Comparison of ENCODE assay signal across 18 cellular contexts in genomic region chr14:52000019-52000582, GRCh38. TPM values are rescaled to one million over a fixed set of nuclear protein-coding genes. Genes with fewer than 3 reads are reported as not detected.
A peak's percentile ranks its signal among the peaks of the same experiment; 100 is the strongest.
DNase-seq lines count a peak whose midpoint lies in the region; ATAC-seq, FAIRE-seq and TF ChIP-seq lines count a peak whose summit lies in the region.
"Had no signal": no experiment of that assay in that cellular context is flagged by ENCODE, and none has a peak within 500 bp of the region (broad histone marks: within the 10 kb centered on the region; RNA-seq: fewer than 3 reads in every experiment).

No MANE protein-coding gene starts in this region.

- H3K36me3 ChIP-seq in ACC112 (ENCODE audit: insufficient read depth, low read length) (peaks cover 64% of the 10 kb centered on the region), GM23248 (ENCODE audit: low read depth) (peaks cover 48% of the 10 kb centered on the region), astrocyte (ENCODE audit: insufficient read depth, low read length) (peaks cover 82% of the 10 kb centered on the region)

- H3K79me2 ChIP-seq in ACC112 (ENCODE audit: control insufficient read depth, insufficient read depth, low read length, unreplicated experiment) (peaks cover 37% of the 10 kb centered on the region), GM23248 (ENCODE audit: insufficient read depth) (peaks cover 36% of the 10 kb centered on the region), astrocyte (ENCODE audit: insufficient read depth, low read length) (peaks cover 32% of the 10 kb centered on the region)

- FAIRE-seq in astrocyte (lab: Jason Lieb, UNC) = no peak
- FAIRE-seq: GM12892 had no signal

- no peaks in the 10 kb centered on the region for H3K9me2 ChIP-seq in GM23248 (ENCODE audit: insufficient read depth)

- H3K36me3 Mint-ChIP-seq in astrocyte (ENCODE audit: low read depth, unreplicated experiment) (peaks cover 11% of the 10 kb centered on the region), nephron (ENCODE audit: low read depth) (peaks cover 63% of the 10 kb centered on the region)

- H3K4me1 ChIP-seq in ACC112 (ENCODE audit: control insufficient read depth, insufficient read depth, low read length, unreplicated experiment) (peaks cover 71% of the 10 kb centered on the region), GM23248 (ENCODE audit: insufficient read depth) (peaks cover 32% of the 10 kb centered on the region), astrocyte (ENCODE audit: insufficient read depth, low read length) (no peaks in the 10 kb centered on the region)

- no peaks in the 10 kb centered on the region for H3K4me1 Mint-ChIP-seq in astrocyte (ENCODE audit: low read depth, unreplicated experiment)
- peaks cover 17% of the 10 kb centered on the region for H3K4me1 Mint-ChIP-seq in nephron

- H3K27ac Mint-ChIP-seq in astrocyte (ENCODE audit: unreplicated experiment) = no peak overlapping the region
- peak overlapping the region in 2 of 3 experiments; percentile 19 to 57 for H3K27ac Mint-ChIP-seq in nephron

- H3K9me3 Mint-ChIP-seq in astrocyte (ENCODE audit: unreplicated experiment) (no peaks in the 10 kb centered on the region), nephron (no peaks in the 10 kb centered on the region)

- H3K27me3 ChIP-seq in ACC112 (ENCODE audit: insufficient read depth, low read length) = no peaks in the 10 kb centered on the region
- H3K27me3 ChIP-seq in GM23248 (replicated peaks; ENCODE audit: insufficient read depth) = no peaks in the 10 kb centered on the region
- no peaks in the 10 kb centered on the region for H3K27me3 ChIP-seq in astrocyte (ENCODE audit: insufficient read depth, low read length)

- H2AFZ ChIP-seq in ACC112 (ENCODE audit: low read length, unreplicated experiment) (no peak overlapping the region), GM23248 (peak overlapping the region; percentile 46), astrocyte (ENCODE audit: low read depth, low read length) (no peak overlapping the region)

- H3K4me2 ChIP-seq in GM23248 (ENCODE audit: unreplicated experiment) = peak overlapping the region; percentile 63
- no peak overlapping the region for H3K4me2 ChIP-seq in astrocyte (ENCODE audit: low read length)

- H3K27ac ChIP-seq in ACC112 (ENCODE audit: low read depth, low read length) (peak overlapping the region; percentile 98), GM23248 (peak overlapping the region; percentile 89), astrocyte (ENCODE audit: low read depth, low read length) (peak overlapping the region; percentile 13)

- no peak for TF ChIP-seq CTCF in astrocyte (IDR thresholded peaks at IDR 0.05; ENCODE audit: insufficient read depth, low read depth, low read length)
- TF ChIP-seq CTCF in nephron (IDR thresholded peaks at IDR 0.05; ENCODE audit: unreplicated experiment in 3 of 3) = no peak

- ATAC-seq in GM19397 (IDR thresholded peaks at IDR 0.05; ENCODE audit: unreplicated experiment) (no peak), GM18868 (IDR thresholded peaks at IDR 0.05; ENCODE audit: unreplicated experiment) (no peak)
- ATAC-seq: Panc1, Right ventricle myocardium inferior had no signal

- in situ Hi-C loops in GM23248 (cut with MboI) = loop anchor here (10.0 kb wide), 1 partner anchor 275 kb away; no protein-coding TSS in a partner anchor

- H3K9ac ChIP-seq in GM23248 (peak overlapping the region; percentile 60), astrocyte (ENCODE audit: low read length) (peak overlapping the region; percentile 2)

- H4K20me1 ChIP-seq in GM23248 (ENCODE audit: insufficient read depth) = no peaks in the 10 kb centered on the region
- peaks cover 12% of the 10 kb centered on the region for H4K20me1 ChIP-seq in astrocyte (ENCODE audit: insufficient read depth, low read length)

- WGBS in GM23248 (ENCODE audit: low coverage in 1 of 2, low lambda C conversion rate in 2 of 2, missing lambda C conversion rate in 2 of 2), 2 experiments = 18% methylated on average over 3 of the region's 3 CpGs

- DNase-seq in GM23248 = peak; percentile 73
- no peak for DNase-seq in astrocyte (ENCODE audit: low read depth)
- no peak for DNase-seq in stimulated activated naive CD4-positive, alpha-beta T cell treated with Interleukin-2 at 50 U/mL for 16 hours (lab: John Stamatoyannopoulos, UW)
- DNase-seq in GDM1 (lab: John Stamatoyannopoulos, UW) = no peak
- DNase-seq: AML-193, DMS53, H7, Kasumi-1, NCI-H187 treated with DMSO at 0.1 percent for 48 hours, NCI-H446 treated with DMSO at 0.1 percent for 48 hours, NCI-H82 had no signal

- no peak overlapping the region for H3K4me3 Mint-ChIP-seq in astrocyte (ENCODE audit: unreplicated experiment)
- H3K4me3 Mint-ChIP-seq in nephron = no peak overlapping the region

- peaks cover 66% of the 10 kb centered on the region for H3F3A ChIP-seq in GM23248 (ENCODE audit: insufficient read depth)

- H3K9me3 ChIP-seq in GM23248 (ENCODE audit: low read depth) (no peaks in the 10 kb centered on the region), astrocyte (ENCODE audit: insufficient read depth, low read depth, low read length) (no peaks in the 10 kb centered on the region)

- no peak overlapping the region for H3K4me3 ChIP-seq in ACC112 (ENCODE audit: low read depth, low read length)
- no peak overlapping the region for H3K4me3 ChIP-seq in GM23248
- no peak overlapping the region for H3K4me3 ChIP-seq in astrocyte (ENCODE audit: insufficient read depth, low read depth, low read length)

- H3K27me3 Mint-ChIP-seq in astrocyte (ENCODE audit: low read depth, unreplicated experiment) (no peaks in the 10 kb centered on the region), nephron (ENCODE audit: low read depth) (no peaks in the 10 kb centered on the region)

RNA-seq across cellular contexts. Expression of gene RTRAF, which starts 10.8 kb away (rescaled TPM):
- 99.9 and 140 TPM in 2 replicates for total RNA-seq in GM23248 (2014; rRNA removed; shearing (Covaris generic))
- 257 and 270 TPM in 2 replicates for polyA plus RNA-seq in GM23248 (2016; fragmentation: Nextera tagmentation; extraction: Ambion mirVana)
- total RNA-seq in astrocyte = 213 and 224 TPM in 2 replicates

Comparison
In these comparisons a context has a peak if more than half of its experiments do, and no peak if none do; other contexts are left out.
1. H3K27ac ChIP-seq: peak in every context shown above with its lines; median percentile 98 in ACC112; 89 in GM23248; 13 in astrocyte.